Comparison of ENCODE assay signal across 19 cellular contexts in the genomic region with DNA sequence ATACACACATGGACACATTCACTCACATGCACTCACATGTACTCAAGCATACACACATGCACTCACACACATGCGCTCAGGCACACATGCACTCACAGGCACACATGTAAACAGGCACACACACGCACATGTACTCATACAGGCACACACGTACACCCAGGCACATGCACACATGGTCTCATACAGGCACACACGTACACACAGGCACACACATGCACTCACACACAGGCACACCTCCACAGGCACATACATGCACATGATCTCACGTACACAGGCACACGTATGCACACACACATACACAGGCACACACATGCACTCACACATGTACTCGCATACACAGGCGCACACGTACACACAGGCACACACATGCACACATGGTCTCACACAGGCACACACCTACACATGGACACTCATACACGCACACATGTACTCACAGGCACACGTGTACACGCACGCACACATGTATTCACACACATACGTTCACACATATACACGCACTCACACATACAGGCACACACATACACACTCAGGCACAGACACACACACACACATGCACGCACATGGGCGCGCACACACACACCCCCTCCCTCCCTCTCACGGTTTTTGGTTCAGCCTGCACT.
A peak's percentile ranks its signal among the peaks of the same experiment; 100 is the strongest.
DNase-seq lines count a peak whose midpoint lies in the region; ATAC-seq and TF ChIP-seq lines count a peak whose summit lies in the region.
"Had no signal": no experiment of that assay in that cellular context is flagged by ENCODE, and none has a peak within 500 bp of the region (broad histone marks: within the 10 kb centered on the region; RNA-seq: fewer than 3 reads in every experiment).

No MANE protein-coding gene starts in this region.

- peak overlapping the region; percentile 9 for H3K27ac Mint-ChIP-seq in endodermal cell
- H3K27ac Mint-ChIP-seq in T-cell = no peak overlapping the region
- H3K27ac Mint-ChIP-seq: CD4-positive, CD25-positive, alpha-beta regulatory T cell had no signal

- H3K4me3 ChIP-seq in cardiac muscle cell (no peak overlapping the region), IMR-90 (ENCODE audit: insufficient read depth, low read depth, low read length) (no peak overlapping the region), endodermal cell (ENCODE audit: low read length) (no peak overlapping the region), trophoblast cell (ENCODE audit: low read depth, low read length) (peak overlapping the region; percentile 4)
- H3K4me3 ChIP-seq: GM23248, Peyer's patch had no signal

- no peak overlapping the region; the same call in 2 of the 3 replicates for H2BK15ac ChIP-seq in IMR-90 (ENCODE audit: low read depth, low read length)

- in situ Hi-C loops in IMR-90 (cut with MboI; ENCODE audit: low sequenced_read_pairs) = no loop called here

- no TSS peak for BruUV-seq in IMR-90 (replicated peaks; lab: Mats Ljungman, UMichigan)

- no peak overlapping the region for H3K4me3 Mint-ChIP-seq in endodermal cell
- no peak overlapping the region for H3K4me3 Mint-ChIP-seq in T-cell

- peaks cover 20% of the 10 kb centered on the region for H3K4me1 ChIP-seq in cardiac muscle cell (ENCODE audit: low read depth)
- H3K4me1 ChIP-seq in IMR-90 (ENCODE audit: control insufficient read depth, insufficient read depth, low read length) = peaks cover 8% of the 10 kb centered on the region
- H3K4me1 ChIP-seq in endodermal cell (ENCODE audit: control insufficient read depth, insufficient read depth, low read length) = peaks cover 5% of the 10 kb centered on the region
- no peaks in the 10 kb centered on the region for H3K4me1 ChIP-seq in trophoblast cell (ENCODE audit: control insufficient read depth in 1 of 2, insufficient read depth in 2 of 2, low read length in 2 of 2)
- H3K4me1 ChIP-seq: BE2C, Peyer's patch had no signal

- H2AK5ac ChIP-seq in IMR-90 (ENCODE audit: low read depth, low read length) (peak overlapping the region; percentile 41), trophoblast cell (ENCODE audit: low read length) (no peak overlapping the region)

- H2BK120ac ChIP-seq in IMR-90 (ENCODE audit: low read depth, low read length) (no peak overlapping the region), trophoblast cell (ENCODE audit: insufficient read depth, low read length, poor library complexity) (no peak overlapping the region)

- DNase-seq in cardiac muscle cell (ENCODE audit: low read depth in 1 of 2, low spot score in 1 of 2) = no peak
- no peak for DNase-seq in Right ventricle myocardium inferior (ENCODE audit: missing footprints)
- no peak for DNase-seq in IMR-90
- DNase-seq in endodermal cell = no peak
- DNase-seq in trophoblast cell = no peak
- DNase-seq in A172 (ENCODE audit: low spot score) = no peak
- no peak for DNase-seq in T-cell
- DNase-seq: BE2C; CD4-positive, CD25-positive, alpha-beta regulatory T cell; COR-L47; DMS 273 treated with DMSO at 0.1 percent for 48 hours; DND-41; GM23248; KG1; NCI-H1105 treated with DMSO at 0.1 percent for 48 hours; NCI-H1694; Peyer's patch; Right ventricle myocardium superior had no signal

- ATAC-seq in Right ventricle myocardium inferior (no peak), IMR-90 (ENCODE audit: low read depth) (no peak), HG03571 (IDR thresholded peaks at IDR 0.05; ENCODE audit: unreplicated experiment) (no peak), T-cell (replicated peaks in 1 of 4) (no peak)

- no peak overlapping the region for H2BK12ac ChIP-seq in trophoblast cell (ENCODE audit: low read length)

- TF ChIP-seq RAD21 in IMR-90 (IDR thresholded peaks at IDR 0.05; ENCODE audit: low read length) = no peak

- H3K9me3 Mint-ChIP-seq in endodermal cell = no peaks in the 10 kb centered on the region
- H3K9me3 Mint-ChIP-seq in T-cell = no peaks in the 10 kb centered on the region

- no peak overlapping the region for H4K5ac ChIP-seq in IMR-90 (ENCODE audit: low read depth, low read length)

- WGBS in IMR-90 (ENCODE audit: extremely low coverage in 2 of 2, insufficient read length in 1 of 2), 2 experiments = 96% methylated on average over 15 of the region's 19 CpGs; no CpG with 5 or more reads in 1 of the 2 experiments
- WGBS in endodermal cell (ENCODE audit: insufficient coverage in 1 of 2, insufficient read length in 1 of 2), 2 experiments = 82 to 86% methylated on average over 14 to 18 of the region's 19 CpGs
- WGBS in trophoblast cell (ENCODE audit: extremely low coverage, insufficient coverage, insufficient read length) = no CpG with 5 or more reads among the region's 19 CpGs

- H2AFZ ChIP-seq in IMR-90 (replicated peaks; ENCODE audit: low read length, poor library complexity) (peak overlapping the region; percentile 61), trophoblast cell (ENCODE audit: insufficient read depth, low read length, poor library complexity) (no peak overlapping the region)
- H2AFZ ChIP-seq: GM23248 had no signal

- H3K27me3 Mint-ChIP-seq in endodermal cell (ENCODE audit: insufficient read depth) (no peaks in the 10 kb centered on the region), T-cell (no peaks in the 10 kb centered on the region)
- H3K27me3 Mint-ChIP-seq: CD4-positive, CD25-positive, alpha-beta regulatory T cell had no signal

- no peak for TF ChIP-seq POLR2A in IMR-90 (IDR thresholded peaks at IDR 0.05; ENCODE audit: low read depth, low read length)

- H4K91ac ChIP-seq in IMR-90 (ENCODE audit: insufficient read depth, low read depth, low read length) (peak overlapping the region; percentile 15; the same call in 1 of the 2 replicates), trophoblast cell (ENCODE audit: low read depth, low read length) (no peak overlapping the region)

- H3K9me1 ChIP-seq in IMR-90 (ENCODE audit: insufficient read depth, low read length) = peaks cover 19% of the 10 kb centered on the region

- no peak overlapping the region for H3K9ac ChIP-seq in IMR-90 (ENCODE audit: low read depth, low read length)
- H3K9ac ChIP-seq in endodermal cell (ENCODE audit: extremely low read depth, low read length, poor library complexity, severe bottlenecking) = no peak overlapping the region
- H3K9ac ChIP-seq in trophoblast cell (ENCODE audit: low read length) = no peak overlapping the region
- H3K9ac ChIP-seq: GM23248 had no signal

- H3K79me2 ChIP-seq in trophoblast cell (ENCODE audit: control insufficient read depth, insufficient read depth, low read length, poor library complexity) = no peaks in the 10 kb centered on the region

- H3K4me1 Mint-ChIP-seq in endodermal cell = peaks cover 39% of the 10 kb centered on the region
- no peaks in the 10 kb centered on the region for H3K4me1 Mint-ChIP-seq in T-cell
- H3K4me1 Mint-ChIP-seq: CD4-positive, CD25-positive, alpha-beta regulatory T cell had no signal

- H3K23ac ChIP-seq in IMR-90 (ENCODE audit: low read depth, low read length) (0 out of 2 replicates have a peak overlapping the region, but pooled peaks have one; percentile 25), trophoblast cell (ENCODE audit: low read length) (peak overlapping the region; percentile 2)

- H3K36me3 Mint-ChIP-seq in endodermal cell (ENCODE audit: low read depth) = no peaks in the 10 kb centered on the region
- no peaks in the 10 kb centered on the region for H3K36me3 Mint-ChIP-seq in T-cell
- H3K36me3 Mint-ChIP-seq: CD4-positive, CD25-positive, alpha-beta regulatory T cell had no signal

- H4K20me1 ChIP-seq in IMR-90 (ENCODE audit: insufficient read depth, low read length) = no peaks in the 10 kb centered on the region

- H2BK20ac ChIP-seq in IMR-90 (ENCODE audit: low read depth, low read length) = no peak overlapping the region

- no peak overlapping the region for H3K4ac ChIP-seq in IMR-90 (ENCODE audit: low read depth, low read length)
- no peak overlapping the region for H3K4ac ChIP-seq in trophoblast cell (ENCODE audit: low read depth, low read length)

- peak overlapping the region; percentile 6 for H2BK5ac ChIP-seq in IMR-90 (ENCODE audit: low read depth, low read length, poor library complexity, severe bottlenecking)
- H2BK5ac ChIP-seq in trophoblast cell (ENCODE audit: low read depth, low read length, poor library complexity) = no peak overlapping the region

- H4K8ac ChIP-seq in IMR-90 (ENCODE audit: low read depth in 2 of 2, low read length in 2 of 2) = no peak overlapping the region
- no peak overlapping the region for H4K8ac ChIP-seq in trophoblast cell (ENCODE audit: low read depth, low read length)

- no peak overlapping the region for H3K18ac ChIP-seq in IMR-90 (ENCODE audit: low read depth, low read length)
- no peak overlapping the region for H3K18ac ChIP-seq in trophoblast cell (ENCODE audit: low read length)

- TF ChIP-seq CTCF in cardiac muscle cell (IDR thresholded peaks at IDR 0.05; ENCODE audit: low read depth, low read length) = no peak
- TF ChIP-seq CTCF in IMR-90 (conservative IDR thresholded peaks at IDR 0.05; ENCODE audit: low read depth, low read length) = no peak
- no peak for TF ChIP-seq CTCF in endodermal cell (conservative IDR thresholded peaks at IDR 0.05)

- peak overlapping the region; percentile 28; the same call in 1 of the 2 replicates for H3K14ac ChIP-seq in IMR-90 (replicated peaks; ENCODE audit: low read depth, low read length)
- H3K14ac ChIP-seq in trophoblast cell (ENCODE audit: low read length) = no peak overlapping the region

- no peak overlapping the region for H2AK9ac ChIP-seq in IMR-90 (replicated peaks; ENCODE audit: low read depth, low read length, poor library complexity)

- H3K4me2 ChIP-seq in IMR-90 (ENCODE audit: low read depth, low read length) (no peak overlapping the region), trophoblast cell (ENCODE audit: low read length) (no peak overlapping the region)

- dilution Hi-C loops in IMR-90 (cut with HindIII; ENCODE audit: low sequenced_read_pairs, unreplicated experiment) = no loop called here

- H3K79me1 ChIP-seq in IMR-90 (ENCODE audit: low read depth in 1 of 2, low read length in 2 of 2) (peaks cover 0 to 3% of the 10 kb centered on the region in 2 experiments; a peak in 1 of 4 replicates), trophoblast cell (ENCODE audit: low read length) (no peaks in the 10 kb centered on the region)

- H3K56ac ChIP-seq in IMR-90 (ENCODE audit: extremely low read depth, insufficient read depth, low read length) = no peak overlapping the region

- H3K27me3 ChIP-seq in cardiac muscle cell (no peaks in the 10 kb centered on the region), IMR-90 (ENCODE audit: control insufficient read depth, insufficient read depth, low read length) (no peaks in the 10 kb centered on the region), endodermal cell (ENCODE audit: control insufficient read depth, insufficient read depth, low read length, poor library complexity, severe bottlenecking) (no peaks in the 10 kb centered on the region), trophoblast cell (ENCODE audit: insufficient read depth, low read length) (no peaks in the 10 kb centered on the region)
- H3K27me3 ChIP-seq: BE2C, Peyer's patch had no signal

- H4K12ac ChIP-seq in trophoblast cell (ENCODE audit: low read depth, low read length) = no peak overlapping the region

- intact Hi-C loops in Right ventricle myocardium inferior (cut with DNase I) (no loop called here), IMR-90 (cut with micrococcal nuclease) (no loop called here)

- CTCF ChIA-PET in IMR-90 (lab: Yijun Ruan, JAX) (no interaction called here), T-cell (lab: Charles Lee) (no interaction called here)

- H3K36me3 ChIP-seq in cardiac muscle cell (no peaks in the 10 kb centered on the region), IMR-90 (ENCODE audit: control insufficient read depth, insufficient read depth, low read length) (peaks cover 4% of the 10 kb centered on the region; the same call in 1 of the 2 replicates), endodermal cell (ENCODE audit: control insufficient read depth, insufficient read depth, low read length) (no peaks in the 10 kb centered on the region), trophoblast cell (ENCODE audit: control insufficient read depth in 1 of 2, insufficient read depth in 2 of 2, low read length in 2 of 2) (peaks cover 0 to 6% of the 10 kb centered on the region in 2 experiments)
- H3K36me3 ChIP-seq: BE2C, Peyer's patch had no signal

- POLR2A ChIA-PET in IMR-90 (lab: Charles Lee; ENCODE audit: unreplicated experiment) = interaction anchor here (0.6 kb wide), 1 partner anchor 11 kb away, joined by 3 read pairs; no protein-coding TSS in a partner anchor
- POLR2A ChIA-PET in T-cell (lab: Charles Lee) = interaction anchor here in 1 of 2 donors (0.6 kb wide), 1 partner anchor 248 kb away, joined by 3 read pairs; no protein-coding TSS in a partner anchor

- no peaks in the 10 kb centered on the region for H3K9me3 ChIP-seq in cardiac muscle cell (ENCODE audit: low read depth)
- no peaks in the 10 kb centered on the region for H3K9me3 ChIP-seq in IMR-90 (ENCODE audit: control insufficient read depth, insufficient read depth, low read length)
- no peaks in the 10 kb centered on the region for H3K9me3 ChIP-seq in endodermal cell (ENCODE audit: control insufficient read depth, low read length)
- peaks cover 4% of the 10 kb centered on the region for H3K9me3 ChIP-seq in trophoblast cell (ENCODE audit: insufficient read depth, low read depth, low read length)
- H3K9me3 ChIP-seq: BE2C, Peyer's patch had no signal

- H3K27ac ChIP-seq in cardiac muscle cell (peak overlapping the region; percentile 22), IMR-90 (ENCODE audit: insufficient read depth, low read length) (no peak overlapping the region), endodermal cell (ENCODE audit: low read depth, low read length) (no peak overlapping the region), trophoblast cell (ENCODE audit: low read depth, low read length) (no peak overlapping the region)
- H3K27ac ChIP-seq: GM23248, Peyer's patch had no signal
